In the genomic region with DNA sequence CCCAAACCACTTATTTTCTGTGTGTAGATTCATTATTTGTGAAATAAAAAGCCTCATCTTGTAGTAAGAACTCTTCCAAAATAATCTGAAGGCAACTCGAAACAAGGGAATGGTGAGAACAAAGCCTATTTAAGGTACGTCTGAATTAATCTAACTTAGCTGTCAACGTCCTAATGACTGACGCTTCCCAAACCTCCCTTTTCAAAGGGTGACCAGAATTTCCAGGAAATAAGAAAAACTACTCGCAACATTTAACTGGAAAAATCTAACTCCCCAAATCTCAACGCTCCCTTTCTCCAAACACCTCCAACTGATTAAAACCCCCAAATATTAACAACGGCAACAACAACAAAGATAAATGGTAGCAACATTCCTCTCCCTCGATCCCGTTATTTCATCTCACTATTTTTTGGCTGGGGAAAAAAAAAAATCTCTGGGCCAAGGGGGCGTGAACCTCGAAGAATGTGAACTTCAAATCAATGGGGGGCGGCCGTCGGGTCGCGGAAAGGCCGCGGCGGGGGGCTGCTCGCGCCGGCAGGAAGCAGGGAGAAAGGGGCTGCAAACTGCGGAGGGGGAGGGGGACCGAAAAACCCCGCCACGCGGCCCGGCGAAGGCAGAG, we compare ENCODE assay signal across 8 cellular contexts. TPM values are rescaled to one million over a fixed set of nuclear protein-coding genes. Genes with fewer than 3 reads are reported as not detected.
DNase-seq lines count a peak whose midpoint lies in the region; ATAC-seq, FAIRE-seq and TF ChIP-seq lines count a peak whose summit lies in the region.

No MANE protein-coding gene starts in this region.

- WGBS in esophagus squamous epithelium, 2 donors = 0 to 2% methylated on average over 27 to 28 of the region's 29 CpGs

- H3K36me3 ChIP-seq in Panc1 (ENCODE audit: control insufficient read depth, insufficient read depth, low read length) = peaks cover 34% of the 10 kb centered on the region; the same call in 1 of the 2 replicates
- H3K36me3 ChIP-seq in esophagus squamous epithelium = peaks cover 0 to 7% (median 0%) of the 10 kb centered on the region in 3 donors

- peak overlapping the region; percentile 100 for H3K27ac ChIP-seq in Panc1 (ENCODE audit: low read length)
- H3K27ac ChIP-seq in esophagus squamous epithelium = peak overlapping the region; percentile 96 to 98 (median 97)

- H3K27ac Mint-ChIP-seq in progenitor cell of endocrine pancreas = peak overlapping the region; percentile 99

- H3K27me3 Mint-ChIP-seq in progenitor cell of endocrine pancreas = no peaks in the 10 kb centered on the region

- POLR2A ChIA-PET in Panc1 (lab: Charles Lee) = interaction anchor here (0.5 to 0.6 kb wide), 2 partner anchors 66 to 1474 kb away, joined by 3 to 6 read pairs; no protein-coding TSS in a partner anchor

- intact Hi-C loops in Panc1 (cut with micrococcal nuclease; ENCODE audit: unreplicated experiment) (loop anchor here (2.0 to 5.0 kb wide), 2 partner anchors 38 to 49 kb away; no protein-coding TSS in a partner anchor), esophagus squamous epithelium (cut with DNase I) (no loop called here)

- peak; percentile 31 for FAIRE-seq in GM19239 (lab: Jason Lieb, UNC)

- H3K4me3 Mint-ChIP-seq in progenitor cell of endocrine pancreas (ENCODE audit: low read depth) = peak overlapping the region; percentile 97

- TF ChIP-seq CTCF in Panc1 (IDR thresholded peaks at IDR 0.05) = no peak
- TF ChIP-seq CTCF in esophagus squamous epithelium (IDR thresholded peaks at IDR 0.05) = no peak
- TF ChIP-seq CTCF in progenitor cell of endocrine pancreas (IDR thresholded peaks at IDR 0.05; ENCODE audit: unreplicated experiment) = no peak

- H3K36me3 Mint-ChIP-seq in progenitor cell of endocrine pancreas (ENCODE audit: insufficient read depth) = peaks cover 11% of the 10 kb centered on the region

- in situ Hi-C loops in Panc1 (cut with HindIII; ENCODE audit: low pct_unique_long_range_greater_than_20kb, low sequenced_read_pairs) = no loop called here

- no TSS peak for BruUV-seq in Panc1 (replicated peaks; lab: Mats Ljungman, UMichigan)

- ATAC-seq in Panc1 (no peak), GM21390 (IDR thresholded peaks at IDR 0.05; ENCODE audit: unreplicated experiment) (no peak), HG03460 (IDR thresholded peaks at IDR 0.05; ENCODE audit: unreplicated experiment) (no peak)

- CTCF ChIA-PET in Panc1 (lab: Charles Lee) = no interaction called here

- peaks cover 2% of the 10 kb centered on the region for H3K9me3 Mint-ChIP-seq in progenitor cell of endocrine pancreas (ENCODE audit: low read depth)

- DNase-seq in GM19239 (ENCODE audit: insufficient read length, low spot score) (no peak), Panc1 (ENCODE audit: low read depth, low spot score) (no peak), esophagus squamous epithelium (lab: John Stamatoyannopoulos, UW) (no peak), progenitor cell of endocrine pancreas (ENCODE audit: low spot score, unreplicated experiment) (no peak), DMS153 (lab: John Stamatoyannopoulos, UW) (no peak)
- DNase-seq in activated CD4-positive, alpha-beta T cell treated with anti-CD3 and anti-CD28 coated beads, Interleukin-2, amount 50 U/mL, for 1 hour = no peak

- TF ChIP-seq POLR2A in esophagus squamous epithelium (IDR thresholded peaks at IDR 0.05) = no peak

- H3K4me3 ChIP-seq in Panc1 (ENCODE audit: low read depth in 2 of 2, low read length in 2 of 2) (peak overlapping the region; percentile 70 to 91), esophagus squamous epithelium (peak overlapping the region; percentile 90 to 99 (median 96))

- H3K4me1 ChIP-seq in Panc1 (ENCODE audit: control insufficient read depth, insufficient read depth, low read length) (peaks cover 49% of the 10 kb centered on the region), esophagus squamous epithelium (peaks cover 15 to 59% (median 30%) of the 10 kb centered on the region in 3 donors)

- no peaks in the 10 kb centered on the region for H3K27me3 ChIP-seq in Panc1 (ENCODE audit: control insufficient read depth, insufficient read depth, low read length)
- H3K27me3 ChIP-seq in esophagus squamous epithelium = no peaks in the 10 kb centered on the region

- H3K4me1 Mint-ChIP-seq in progenitor cell of endocrine pancreas (ENCODE audit: low read depth) = peaks cover 36% of the 10 kb centered on the region

- H3K9me3 ChIP-seq in Panc1 (ENCODE audit: control insufficient read depth, insufficient read depth, low read depth, low read length) (no peaks in the 10 kb centered on the region), esophagus squamous epithelium (no peaks in the 10 kb centered on the region)

RNA-seq across cellular contexts. Expression of gene SRSF10, which starts 0.6 kb away (rescaled TPM):
- total RNA-seq in Panc1 (2021; ENCODE audit: unreplicated experiment) = 137 TPM
- polyA plus RNA-seq in Panc1 (2012; ENCODE audit: insufficient read length) = 80.1 TPM
- 10 to 100 TPM; 45.1 to 96.1 (median 67.1) TPM for total RNA-seq in esophagus squamous epithelium
- total RNA-seq in progenitor cell of endocrine pancreas = 215 and 220 TPM in 2 replicates

RNA-seq across cellular contexts. Expression of gene PNRC2, which starts 19.9 kb away (rescaled TPM):
- total RNA-seq in Panc1 (2021; ENCODE audit: unreplicated experiment) (97.4 TPM), esophagus squamous epithelium (100 to 1,000 TPM in 1 of 4 donors, 10 to 100 TPM in 3; 42.6 to 123 (median 88.7) TPM), progenitor cell of endocrine pancreas (148 and 158 TPM in 2 replicates)
- 54.1 TPM for polyA plus RNA-seq in Panc1 (2012; ENCODE audit: insufficient read length)
